32 cellular contexts compared by ENCODE assay signal in the genomic region with DNA sequence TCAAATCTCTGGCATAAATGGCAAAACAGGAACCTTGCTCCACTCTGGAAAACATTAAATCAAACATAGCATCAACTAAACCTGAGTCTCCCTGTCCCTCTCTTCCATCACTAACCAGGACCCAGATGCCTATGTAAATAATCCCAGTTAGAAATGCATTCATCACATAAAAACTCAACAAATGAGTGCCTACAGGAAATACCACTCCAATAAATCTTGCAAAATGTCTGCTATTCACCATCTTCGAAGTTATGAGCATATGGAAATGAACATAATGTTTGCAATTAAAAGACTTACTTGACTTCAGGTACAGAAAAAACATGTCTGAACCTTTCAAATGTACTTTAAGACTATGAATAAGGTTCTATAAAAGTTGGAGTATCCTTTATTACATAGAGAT.
"Had no signal": no experiment of that assay in that cellular context is flagged by ENCODE, and none has a peak within 500 bp of the region (broad histone marks: within the 10 kb centered on the region; RNA-seq: fewer than 3 reads in every experiment).

No MANE protein-coding gene starts in this region.

- H3K9me3 Mint-ChIP-seq: brain had no signal

- H3K27me3 ChIP-seq: adrenal gland, breast epithelium, colonic mucosa, esophagus squamous epithelium, gastroesophageal sphincter had no signal

- H3K4me1 Mint-ChIP-seq: activated CD4-positive, alpha-beta T cell treated with anti-CD3 and anti-CD28 coated beads for 36 hours; activated CD4-positive, alpha-beta T cell treated with anti-CD3 and anti-CD28 coated beads, Interleukin-2, amount 10 ng/mL, durations not matched to agents 24 days and 14 days; activated CD8-positive, alpha-beta memory T cell treated with anti-CD3 and anti-CD28 coated beads, Interleukin-2, amount 10 ng/mL, durations not matched to agents 7 days and 5 days; activated naive CD4-positive, alpha-beta T cell treated with anti-CD3 and anti-CD28 coated beads, Interleukin-2, amount 50 U/mL, for 24 hours; activated naive CD8-positive, alpha-beta T cell treated with anti-CD3 and anti-CD28 coated beads for 36 hours; activated naive CD8-positive, alpha-beta T cell treated with anti-CD3 and anti-CD28 coated beads, Interleukin-2, amount 50 U/mL, for 24 hours; brain had no signal

- DNase-seq: activated CD4-positive, alpha-beta memory T cell treated with anti-CD3 and anti-CD28 coated beads for 36 hours; activated CD4-positive, alpha-beta T cell treated with anti-CD3 and anti-CD28 coated beads for 36 hours; activated CD4-positive, alpha-beta T cell treated with anti-CD3 and anti-CD28 coated beads, Interleukin-2, amount 10 ng/mL, durations not matched to agents 24 days and 14 days; activated CD4-positive, CD25-positive, alpha-beta regulatory T cell; activated CD4-positive, CD25-positive, alpha-beta regulatory T cell treated with anti-CD3 and anti-CD28 coated beads, Interleukin-2, amount 50 U/mL, for 72 hours; activated CD8-positive, alpha-beta memory T cell treated with anti-CD3 and anti-CD28 coated beads, Interleukin-2, amount 10 ng/mL, durations not matched to agents 7 days and 5 days; activated CD8-positive, alpha-beta memory T cell treated with anti-CD3 and anti-CD28 coated beads, Interleukin-2, amount 50 U/mL, for 4 hours; activated CD8-positive, alpha-beta T cell treated with anti-CD3 and anti-CD28 coated beads, Interleukin-2, amount 10 ng/mL, durations not matched to agents 7 days and 5 days; activated effector memory CD4-positive, alpha-beta T cell treated with anti-CD3 and anti-CD28 coated beads, Interleukin-2, amount 50 U/mL, for 16 hours; activated naive CD4-positive, alpha-beta T cell treated with anti-CD3 and anti-CD28 coated beads for 36 hours; activated naive CD8-positive, alpha-beta T cell treated with anti-CD3 and anti-CD28 coated beads for 36 hours; activated naive CD8-positive, alpha-beta T cell treated with anti-CD3 and anti-CD28 coated beads, Interleukin-2, amount 50 U/mL, for 24 hours; activated T-cell treated with anti-CD3 and anti-CD28 coated beads, Interleukin-2, amount 50 U/mL, for 1 hour; activated T-cell treated with anti-CD3 and anti-CD28 coated beads, Interleukin-2, amount 50 U/mL, for 48 hours; adrenal gland; amygdala; aorta; central memory CD4-positive, alpha-beta T cell; cerebellar nuclear complex; colonic mucosa; effector CD8-positive, alpha-beta T cell; esophagus squamous epithelium; foreskin melanocyte; T-helper 2 cell had no signal

- H3K36me3 ChIP-seq: adrenal gland, breast epithelium, cardiac muscle cell, colonic mucosa, esophagus squamous epithelium, gastroesophageal sphincter had no signal

- H3K27ac ChIP-seq: adrenal gland, breast epithelium, cardiac muscle cell, colonic mucosa, epithelial cell of prostate, esophagus squamous epithelium, gastroesophageal sphincter had no signal

- H3K4me3 Mint-ChIP-seq: activated CD4-positive, alpha-beta memory T cell treated with anti-CD3 and anti-CD28 coated beads for 36 hours; activated CD4-positive, alpha-beta T cell treated with anti-CD3 and anti-CD28 coated beads for 36 hours; activated CD4-positive, alpha-beta T cell treated with anti-CD3 and anti-CD28 coated beads, Interleukin-2, amount 10 ng/mL, durations not matched to agents 24 days and 14 days; activated CD8-positive, alpha-beta memory T cell treated with anti-CD3 and anti-CD28 coated beads, Interleukin-2, amount 10 ng/mL, durations not matched to agents 7 days and 5 days; activated CD8-positive, alpha-beta T cell treated with anti-CD3 and anti-CD28 coated beads, Interleukin-2, amount 10 ng/mL, durations not matched to agents 7 days and 5 days; activated naive CD4-positive, alpha-beta T cell treated with anti-CD3 and anti-CD28 coated beads for 36 hours; activated naive CD4-positive, alpha-beta T cell treated with anti-CD3 and anti-CD28 coated beads, Interleukin-2, amount 50 U/mL, for 24 hours; activated naive CD8-positive, alpha-beta T cell treated with anti-CD3 and anti-CD28 coated beads for 36 hours; activated naive CD8-positive, alpha-beta T cell treated with anti-CD3 and anti-CD28 coated beads, Interleukin-2, amount 50 U/mL, for 24 hours; activated T-helper 1 cell treated with anti-CD3 and anti-CD28 coated beads, Interleukin-12 subunit alpha, Interleukin-12 subunit beta, Interleukin-2, Interleukin-4 antibody, amounts not matched to agents 30 ng/mL and 10 ng/mL and 1 ng/mL, durations not matched to agents 14 hours and 24 hours and 36 hours; brain had no signal

- H3K4me3 ChIP-seq: adrenal gland, breast epithelium, cardiac muscle cell, colonic mucosa, esophagus squamous epithelium, gastroesophageal sphincter had no signal

- ATAC-seq: activated CD4-positive, alpha-beta T cell treated with anti-CD3 and anti-CD28 coated beads for 36 hours; activated CD8-positive, alpha-beta memory T cell treated with anti-CD3 and anti-CD28 coated beads, Interleukin-2, amount 10 ng/mL, durations not matched to agents 7 days and 5 days; activated CD8-positive, alpha-beta T cell treated with anti-CD3 and anti-CD28 coated beads, Interleukin-2, amount 10 ng/mL, durations not matched to agents 7 days and 5 days; activated naive CD8-positive, alpha-beta T cell treated with anti-CD3 and anti-CD28 coated beads, Interleukin-2, amount 50 U/mL, for 24 hours; gastroesophageal sphincter had no signal

- H3K9me3 ChIP-seq: breast epithelium, colonic mucosa, gastroesophageal sphincter had no signal

- H3K4me1 ChIP-seq: adrenal gland, breast epithelium, colonic mucosa, esophagus squamous epithelium, gastroesophageal sphincter had no signal

- H3K27me3 Mint-ChIP-seq: activated CD4-positive, alpha-beta memory T cell treated with anti-CD3 and anti-CD28 coated beads for 36 hours; activated CD4-positive, alpha-beta T cell treated with anti-CD3 and anti-CD28 coated beads for 36 hours; activated CD4-positive, alpha-beta T cell treated with anti-CD3 and anti-CD28 coated beads, Interleukin-2, amount 10 ng/mL, durations not matched to agents 24 days and 14 days; activated CD8-positive, alpha-beta memory T cell treated with anti-CD3 and anti-CD28 coated beads, Interleukin-2, amount 10 ng/mL, durations not matched to agents 7 days and 5 days; activated naive CD4-positive, alpha-beta T cell treated with anti-CD3 and anti-CD28 coated beads, Interleukin-2, amount 50 U/mL, for 24 hours; activated naive CD8-positive, alpha-beta T cell treated with anti-CD3 and anti-CD28 coated beads for 36 hours; activated naive CD8-positive, alpha-beta T cell treated with anti-CD3 and anti-CD28 coated beads, Interleukin-2, amount 50 U/mL, for 24 hours; brain had no signal

- H3K36me3 Mint-ChIP-seq: activated CD4-positive, alpha-beta memory T cell treated with anti-CD3 and anti-CD28 coated beads for 36 hours; activated CD8-positive, alpha-beta memory T cell treated with anti-CD3 and anti-CD28 coated beads, Interleukin-2, amount 10 ng/mL, durations not matched to agents 7 days and 5 days; activated naive CD4-positive, alpha-beta T cell treated with anti-CD3 and anti-CD28 coated beads, Interleukin-2, amount 50 U/mL, for 24 hours; activated naive CD8-positive, alpha-beta T cell treated with anti-CD3 and anti-CD28 coated beads for 36 hours; brain had no signal

- H3K27ac Mint-ChIP-seq: activated CD4-positive, alpha-beta memory T cell treated with anti-CD3 and anti-CD28 coated beads for 36 hours; activated CD4-positive, alpha-beta T cell treated with anti-CD3 and anti-CD28 coated beads for 36 hours; activated CD4-positive, alpha-beta T cell treated with anti-CD3 and anti-CD28 coated beads, Interleukin-2, amount 10 ng/mL, durations not matched to agents 24 days and 14 days; activated CD8-positive, alpha-beta memory T cell treated with anti-CD3 and anti-CD28 coated beads, Interleukin-2, amount 10 ng/mL, durations not matched to agents 7 days and 5 days; activated CD8-positive, alpha-beta T cell treated with anti-CD3 and anti-CD28 coated beads, Interleukin-2, amount 10 ng/mL, durations not matched to agents 7 days and 5 days; activated naive CD4-positive, alpha-beta T cell treated with anti-CD3 and anti-CD28 coated beads for 36 hours; activated naive CD4-positive, alpha-beta T cell treated with anti-CD3 and anti-CD28 coated beads, Interleukin-2, amount 50 U/mL, for 24 hours; activated naive CD8-positive, alpha-beta T cell treated with anti-CD3 and anti-CD28 coated beads for 36 hours; activated naive CD8-positive, alpha-beta T cell treated with anti-CD3 and anti-CD28 coated beads, Interleukin-2, amount 50 U/mL, for 24 hours; activated T-helper 1 cell treated with anti-CD3 and anti-CD28 coated beads, Interleukin-12 subunit alpha, Interleukin-12 subunit beta, Interleukin-2, Interleukin-4 antibody, amounts not matched to agents 30 ng/mL and 10 ng/mL and 1 ng/mL, durations not matched to agents 14 hours and 24 hours and 36 hours; activated T-helper 2 cell treated with anti-CD3 and anti-CD28 coated beads, Interferon-gamma antibody, Interleukin-2, Interleukin-4, amounts not matched to agents 10 μg/mL and 5 μg/mL and 100 μg/mL, durations not matched to agents 14 hours and 24 hours and 36 hours; brain had no signal
